30 cellular contexts compared by ENCODE assay signal in genomic region chr11:119647254-119647653, GRCh38.
"Had no signal": no experiment of that assay in that cellular context is flagged by ENCODE, and none has a peak within 500 bp of the region (broad histone marks: within the 10 kb centered on the region; RNA-seq: fewer than 3 reads in every experiment).

No MANE protein-coding gene starts in this region.

- DNase-seq: hippocampal formation; immature natural killer cell; kidney; left colon; left lung; lower lobe of right lung; mammary epithelial cell; midbrain; mucosa of descending colon; naive thymus-derived CD4-positive, alpha-beta T cell; nephron progenitor cell; ovary; stimulated activated CD4-positive, alpha-beta T cell treated with anti-CD3 and anti-CD28 coated beads, Interleukin-12 subunit alpha, Interleukin-12 subunit beta, amount 100 ng/mL, for 4 hours; stimulated activated CD4-positive, alpha-beta T cell treated with anti-CD3 and anti-CD28 coated beads, Interleukin-15, amount 100 ng/mL, for 24 hours; stimulated activated CD4-positive, alpha-beta T cell treated with anti-CD3 and anti-CD28 coated beads, Interleukin-2, amount 100 ng/mL, for 24 hours; stimulated activated CD4-positive, alpha-beta T cell treated with anti-CD3 and anti-CD28 coated beads, Interleukin-4, amount 100 ng/mL, for 1 hour; stimulated activated naive CD4-positive, alpha-beta T cell; tibial artery; trophoblast cell; upper lobe of right lung had no signal

- FAIRE-seq: islet of Langerhans, kidney, urothelium cell line had no signal

- H2AFZ ChIP-seq: neural progenitor cell had no signal

- H3K4me3 Mint-ChIP-seq: immature natural killer cell; naive thymus-derived CD4-positive, alpha-beta T cell; nephron progenitor cell; neural progenitor cell; stimulated activated naive CD8-positive, alpha-beta T cell treated with anti-CD3 and anti-CD28 coated beads, Interleukin-15, Interleukin-2, amounts not matched to agents 100 ng/mL and 50 ng/mL, for 24 hours had no signal

- H3K4me1 Mint-ChIP-seq: immature natural killer cell; naive thymus-derived CD4-positive, alpha-beta T cell had no signal

- H3K27ac ChIP-seq: left lung, lower lobe of right lung, neural progenitor cell, ovary, right atrium auricular region, skin epidermis, suprapubic skin, thoracic aorta, tibial artery, upper lobe of right lung had no signal

- H3K27ac Mint-ChIP-seq: nephron progenitor cell; neural progenitor cell; progenitor cell of endocrine pancreas; stimulated activated naive CD8-positive, alpha-beta T cell treated with anti-CD3 and anti-CD28 coated beads, Interleukin-15, Interleukin-2, amounts not matched to agents 100 ng/mL and 50 ng/mL, for 24 hours had no signal

- H3K4me1 ChIP-seq: left lung, lower lobe of right lung, right atrium auricular region, suprapubic skin, tibial artery, upper lobe of right lung had no signal

- H3K4me3 ChIP-seq: left lung, lower lobe of right lung, mucosa of descending colon, neural progenitor cell, ovary, right atrium auricular region, skin epidermis, suprapubic skin, thoracic aorta, tibial artery, upper lobe of right lung had no signal

- H3K9ac ChIP-seq: neural progenitor cell had no signal

- H3K36me3 ChIP-seq: left lung, lower lobe of right lung, neural progenitor cell, ovary, right atrium auricular region, suprapubic skin, thoracic aorta, tibial artery, upper lobe of right lung had no signal

- H3K9me3 ChIP-seq: left lung, lower lobe of right lung, mucosa of descending colon, ovary, right atrium auricular region, suprapubic skin, thoracic aorta, tibial artery, upper lobe of right lung had no signal

- H3K36me3 Mint-ChIP-seq: immature natural killer cell; naive thymus-derived CD4-positive, alpha-beta T cell; neural progenitor cell had no signal

- H3K27me3 ChIP-seq: neural progenitor cell, ovary, right atrium auricular region, suprapubic skin, upper lobe of right lung had no signal

- ATAC-seq: left colon; left lung; lower lobe of right lung; mucosa of descending colon; naive thymus-derived CD4-positive, alpha-beta T cell; sciatic nerve; upper lobe of right lung had no signal

- H3K9me3 Mint-ChIP-seq: immature natural killer cell; nephron progenitor cell; neural progenitor cell; stimulated activated naive CD8-positive, alpha-beta T cell treated with anti-CD3 and anti-CD28 coated beads, Interleukin-15, Interleukin-2, amounts not matched to agents 100 ng/mL and 50 ng/mL, for 24 hours had no signal

- H3K4me2 ChIP-seq: neural progenitor cell had no signal
